In genomic region chr2:226399006-226399405, GRCh38 we compare ENCODE assay signal across 29 cellular contexts.
"Had no signal": no experiment of that assay in that cellular context is flagged by ENCODE, and none has a peak within 500 bp of the region (broad histone marks: within the 10 kb centered on the region; RNA-seq: fewer than 3 reads in every experiment).

No MANE protein-coding gene starts in this region.

- H3K79me2 ChIP-seq: parathyroid adenoma had no signal

- ATAC-seq: natural killer cell; psoas muscle; stimulated activated naive B cell treated with anti-CD40 and anti-IgM and Interleukin-4, amounts not matched to agents 10 μg/mL and 1 μg/mL and 100 μg/mL, for 72 hours; stimulated activated naive CD8-positive, alpha-beta T cell treated with anti-CD3 and anti-CD28 coated beads, Interleukin-15, Interleukin-2, amounts not matched to agents 100 U/mL and 50 U/mL, for 24 hours had no signal

- H3K36me3 ChIP-seq: left ventricle myocardium inferior, neutrophil, right atrium auricular region, right lobe of liver, stomach, thyroid gland, transverse colon, upper lobe of left lung, vagina had no signal

- H3K27ac ChIP-seq: left ventricle myocardium inferior, neural progenitor cell, neutrophil, parathyroid adenoma, psoas muscle, right atrium auricular region, right lobe of liver, stomach, testis, thyroid gland, transverse colon, upper lobe of left lung, vagina had no signal

- H3K27me3 ChIP-seq: neural progenitor cell, neutrophil, right atrium auricular region, right lobe of liver, stomach, testis, thyroid gland, transverse colon, upper lobe of left lung, vagina had no signal

- H3K4me3 ChIP-seq: left ventricle myocardium inferior, lung, neural progenitor cell, psoas muscle, right atrium auricular region, right lobe of liver, stomach, testis, thyroid gland, transverse colon, upper lobe of left lung, vagina had no signal

- H3K4me2 ChIP-seq: neural progenitor cell had no signal

- H3K4me1 ChIP-seq: left ventricle myocardium inferior, parathyroid adenoma, psoas muscle, right atrium auricular region, right lobe of liver, stomach, testis, thyroid gland, transverse colon, upper lobe of left lung, vagina had no signal

- H2AFZ ChIP-seq: neural progenitor cell, parathyroid adenoma had no signal

- H3K9me3 ChIP-seq: left ventricle myocardium inferior, neutrophil, psoas muscle, right atrium auricular region, right lobe of liver, stomach, testis, thyroid gland, transverse colon, upper lobe of left lung, vagina had no signal

- DNase-seq: hypothalamus; immature natural killer cell; kidney; left ventricle myocardium inferior; mesendoderm; naive B cell; natural killer cell; nephron progenitor cell; occipital lobe; psoas muscle; right lobe of liver; stimulated activated CD4-positive, alpha-beta T cell treated with anti-CD3 and anti-CD28 coated beads, Interleukin-12 subunit alpha, Interleukin-12 subunit beta, amount 100 ng/mL, for 4 hours; stimulated activated CD4-positive, alpha-beta T cell treated with anti-CD3 and anti-CD28 coated beads, Interleukin-15, amount 100 ng/mL, for 24 hours; stimulated activated CD4-positive, alpha-beta T cell treated with anti-CD3 and anti-CD28 coated beads, Interleukin-2, amount 100 ng/mL, for 24 hours; stimulated activated CD4-positive, alpha-beta T cell treated with anti-CD3 and anti-CD28 coated beads, Interleukin-4, amount 100 ng/mL, for 1 hour; stimulated activated naive B cell treated with anti-CD40 and anti-IgM and Interleukin-4, amounts not matched to agents 10 μg/mL and 1 μg/mL and 100 μg/mL, for 72 hours; stimulated activated naive CD8-positive, alpha-beta T cell treated with anti-CD3 and anti-CD28 coated beads, Interleukin-15, Interleukin-2, amounts not matched to agents 100 U/mL and 50 U/mL, for 24 hours; stomach; testis; transverse colon; upper lobe of left lung had no signal

- FAIRE-seq: islet of Langerhans, kidney had no signal

- H3K9ac ChIP-seq: neural progenitor cell, parathyroid adenoma had no signal
